Comparison of ENCODE assay signal across 12 cellular contexts in genomic region chr5:93586948-93587918, GRCh38. TPM values are rescaled to one million over a fixed set of nuclear protein-coding genes. Genes with fewer than 3 reads are reported as not detected.
DNase-seq lines count a peak whose midpoint lies in the region; ATAC-seq, FAIRE-seq and TF ChIP-seq lines count a peak whose summit lies in the region.
"Had no signal": no experiment of that assay in that cellular context is flagged by ENCODE, and none has a peak within 500 bp of the region (broad histone marks: within the 10 kb centered on the region; RNA-seq: fewer than 3 reads in every experiment).

No MANE protein-coding gene starts in this region.

- H3F3A ChIP-seq in SK-N-SH (replicated peaks; ENCODE audit: insufficient read depth), result peaks cover 21% of the 10 kb centered on the region

- H4K20me1 ChIP-seq in SK-N-SH (ENCODE audit: insufficient read depth), result no peaks in the 10 kb centered on the region; the same call in 1 of the 2 replicates
- peaks cover 43% of the 10 kb centered on the region for H4K20me1 ChIP-seq in astrocyte (ENCODE audit: insufficient read depth, low read length)

- H3K4me2 ChIP-seq in SK-N-SH, result peak overlapping the region; percentile 95
- peak overlapping the region; percentile 91 for H3K4me2 ChIP-seq in astrocyte (ENCODE audit: low read length)

- TF ChIP-seq RAD21 in SK-N-SH (IDR thresholded peaks at IDR 0.05; ENCODE audit: low read length), result no peak

- H3K79me2 ChIP-seq in SK-N-SH (ENCODE audit: insufficient read depth) (peaks cover 85% of the 10 kb centered on the region), astrocyte (ENCODE audit: insufficient read depth, low read length) (peaks cover 86% of the 10 kb centered on the region)

- H3K36me3 Mint-ChIP-seq in astrocyte (ENCODE audit: low read depth, unreplicated experiment), result peaks cover 11% of the 10 kb centered on the region

- POLR2A ChIA-PET in SK-N-SH (lab: Yijun Ruan, JAX), result interaction anchor here (0.8 to 2.1 kb wide), 3 partner anchors 14 to 33 kb away, joined by 3 to 7 read pairs (median 5); no protein-coding TSS in a partner anchor

- H3K4me1 ChIP-seq in SK-N-SH (ENCODE audit: control insufficient read depth in 1 of 2, insufficient read depth in 2 of 2, low read depth in 1 of 2, low read length in 1 of 2) (peaks cover 0 to 24% of the 10 kb centered on the region in 2 experiments; a peak in 3 of 4 replicates), astrocyte (ENCODE audit: insufficient read depth, low read length) (peaks cover 36% of the 10 kb centered on the region)

- H3K27ac Mint-ChIP-seq in astrocyte (ENCODE audit: unreplicated experiment), result no peak overlapping the region

- peaks cover 62% of the 10 kb centered on the region for H3K27me3 Mint-ChIP-seq in astrocyte (ENCODE audit: low read depth, unreplicated experiment)

- ATAC-seq in SK-N-SH treated with all-trans-retinoic acid at 6 μM for 48 hours, result no peak
- peak; percentile 67 for ATAC-seq in stimulated activated naive CD8-positive, alpha-beta T cell treated with anti-CD3 and anti-CD28 coated beads, Interleukin-15, Interleukin-2, amounts not matched to agents 100 U/mL and 50 U/mL, for 24 hours
- ATAC-seq in GM21737 (IDR thresholded peaks at IDR 0.05; ENCODE audit: unreplicated experiment), result no peak
- no peak for ATAC-seq in GM21423 (IDR thresholded peaks at IDR 0.05; ENCODE audit: unreplicated experiment)
- ATAC-seq: A549 had no signal

- CTCF ChIA-PET in SK-N-SH (lab: Yijun Ruan, JAX), result interaction anchor here (0.9 to 4.3 kb wide), 8 partner anchors 14 to 1263 kb away, joined by 3 to 32 read pairs (median 5); no protein-coding TSS in a partner anchor

- H3K36me3 ChIP-seq in SK-N-SH (replicated peaks in 1 of 2; ENCODE audit: control insufficient read depth in 1 of 2, insufficient read depth in 2 of 2, low read length in 1 of 2), result peaks cover 3 to 24% of the 10 kb centered on the region in 2 experiments
- H3K36me3 ChIP-seq in astrocyte (ENCODE audit: insufficient read depth, low read length), result peaks cover 12% of the 10 kb centered on the region

- no peak overlapping the region for H3K4me3 Mint-ChIP-seq in astrocyte (ENCODE audit: unreplicated experiment)

- no peaks in the 10 kb centered on the region for H3K9me3 ChIP-seq in SK-N-SH
- H3K9me3 ChIP-seq in astrocyte (ENCODE audit: insufficient read depth, low read depth, low read length), result no peaks in the 10 kb centered on the region
- H3K9me3 ChIP-seq: A549 had no signal

- TF ChIP-seq CTCF in SK-N-SH (IDR thresholded peaks at IDR 0.05) (no peak), astrocyte (IDR thresholded peaks at IDR 0.05; ENCODE audit: insufficient read depth, low read depth, low read length) (no peak)

- H2AFZ ChIP-seq in SK-N-SH (ENCODE audit: low read depth), result no peak overlapping the region
- H2AFZ ChIP-seq in astrocyte (ENCODE audit: low read depth, low read length), result no peak overlapping the region

- TF ChIP-seq EP300 in SK-N-SH (IDR thresholded peaks at IDR 0.05; ENCODE audit: borderline replicate concordance in 1 of 2, low read depth in 1 of 2, low read length in 1 of 2), result no peak

- peaks cover 10% of the 10 kb centered on the region for H3K4me1 Mint-ChIP-seq in astrocyte (ENCODE audit: low read depth, unreplicated experiment)

- H3K9ac ChIP-seq in SK-N-SH, result peak overlapping the region; percentile 76
- peak overlapping the region; percentile 97 for H3K9ac ChIP-seq in astrocyte (ENCODE audit: low read length)

- H3K27me3 ChIP-seq in SK-N-SH (ENCODE audit: insufficient read depth) (no peaks in the 10 kb centered on the region), astrocyte (ENCODE audit: insufficient read depth, low read length) (no peaks in the 10 kb centered on the region)

- 44% methylated on average over 28 of the region's 29 CpGs for WGBS in SK-N-SH (ENCODE audit: low lambda C conversion rate)

- peak overlapping the region; percentile 51 to 92 for H3K27ac ChIP-seq in SK-N-SH (ENCODE audit: low read depth in 2 of 2, low read length in 1 of 2)
- H3K27ac ChIP-seq in astrocyte (ENCODE audit: low read depth, low read length), result peak overlapping the region; percentile 75
- H3K27ac ChIP-seq: A549 had no signal

- no peak for FAIRE-seq in astrocyte (lab: Jason Lieb, UNC)
- FAIRE-seq: A549 had no signal

- peaks cover 12% of the 10 kb centered on the region for H3K9me3 Mint-ChIP-seq in astrocyte (ENCODE audit: unreplicated experiment)

- DNase-seq in SK-N-SH (peak; percentile 42), astrocyte (ENCODE audit: low read depth) (no peak), iris pigment epithelial cell (ENCODE audit: low read depth) (peak; percentile 87)
- no peak for DNase-seq in stimulated activated naive CD8-positive, alpha-beta T cell treated with anti-CD3 and anti-CD28 coated beads, Interleukin-15, Interleukin-2, amounts not matched to agents 100 U/mL and 50 U/mL, for 24 hours
- no peak for DNase-seq in activated CD8-positive, alpha-beta memory T cell treated with anti-CD3 and anti-CD28 coated beads for 24 hours
- DNase-seq: activated naive CD4-positive, alpha-beta T cell treated with Interleukin-2 at 50 U/mL for 16 hours; SHP77 treated with DMSO at 0.1 percent for 48 hours; stimulated activated CD4-positive, alpha-beta T cell treated with anti-CD3 and anti-CD28 coated beads, Interleukin-4, amount 100 ng/mL, for 24 hours had no signal

- no peaks in the 10 kb centered on the region for H3K9me2 ChIP-seq in SK-N-SH

- H3K4me3 ChIP-seq in SK-N-SH (ENCODE audit: low read depth in 2 of 2, low read length in 1 of 2), result peak overlapping the region; percentile 86 to 87
- H3K4me3 ChIP-seq in astrocyte (ENCODE audit: insufficient read depth, low read depth, low read length), result peak overlapping the region; percentile 93
- H3K4me3 ChIP-seq: A549 had no signal

TF ChIP-seq in SK-N-SH, 30 proteins besides CTCF, POLR2A, EP300 and RAD21 (continues in another document):
- TF ChIP-seq GABPA (IDR thresholded peaks at IDR 0.05; ENCODE audit: low read depth), result no peak
- no peak for TF ChIP-seq ELF1 (IDR thresholded peaks at IDR 0.05)
- TF ChIP-seq MAX (IDR thresholded peaks at IDR 0.05; ENCODE audit: low read depth), result no peak
- no peak for TF ChIP-seq TCF12 (IDR thresholded peaks at IDR 0.05)
- TF ChIP-seq EZH2phosphoT487 (IDR thresholded peaks at IDR 0.05; ENCODE audit: borderline replicate concordance, low read depth), result no peak
- TF ChIP-seq FOXJ3 (CRISPR knock-in tag; IDR thresholded peaks at IDR 0.05), result no peak
- TF ChIP-seq MXI1 (IDR thresholded peaks at IDR 0.05; ENCODE audit: low read depth, low read length), result no peak
- no peak for TF ChIP-seq YY1 (IDR thresholded peaks at IDR 0.05; ENCODE audit: low read depth)
- TF ChIP-seq NFIC (IDR thresholded peaks at IDR 0.05; ENCODE audit: borderline replicate concordance), result no peak
- TF ChIP-seq USF1 (IDR thresholded peaks at IDR 0.05; ENCODE audit: borderline replicate concordance, low read depth), result no peak
- no peak for TF ChIP-seq TAF1 (IDR thresholded peaks at IDR 0.05; ENCODE audit: borderline replicate concordance, low read depth, low read length)
- no peak for TF ChIP-seq RCOR1 (IDR thresholded peaks at IDR 0.05; ENCODE audit: low read length)
- TF ChIP-seq TEAD4 (IDR thresholded peaks at IDR 0.05; ENCODE audit: borderline replicate concordance, insufficient read depth), result no peak

TF ChIP-seq in SK-N-SH treated with all-trans-retinoic acid at 6 μM for 48 hours, 23 proteins besides CTCF, POLR2A, EP300 and RAD21 (continues in another document):
- no peak for TF ChIP-seq ZC3H10 (CRISPR knock-in tag; IDR thresholded peaks at IDR 0.05)
- no peak for TF ChIP-seq OSR1 (CRISPR knock-in tag; IDR thresholded peaks at IDR 0.05)
- TF ChIP-seq ESRRG (CRISPR knock-in tag; IDR thresholded peaks at IDR 0.05), result no peak
- TF ChIP-seq TOX (CRISPR knock-in tag; IDR thresholded peaks at IDR 0.05; ENCODE audit: borderline replicate concordance), result no peak
- TF ChIP-seq PPARA (CRISPR knock-in tag; IDR thresholded peaks at IDR 0.05; ENCODE audit: borderline replicate concordance), result no peak
- TF ChIP-seq, protein P1, sequence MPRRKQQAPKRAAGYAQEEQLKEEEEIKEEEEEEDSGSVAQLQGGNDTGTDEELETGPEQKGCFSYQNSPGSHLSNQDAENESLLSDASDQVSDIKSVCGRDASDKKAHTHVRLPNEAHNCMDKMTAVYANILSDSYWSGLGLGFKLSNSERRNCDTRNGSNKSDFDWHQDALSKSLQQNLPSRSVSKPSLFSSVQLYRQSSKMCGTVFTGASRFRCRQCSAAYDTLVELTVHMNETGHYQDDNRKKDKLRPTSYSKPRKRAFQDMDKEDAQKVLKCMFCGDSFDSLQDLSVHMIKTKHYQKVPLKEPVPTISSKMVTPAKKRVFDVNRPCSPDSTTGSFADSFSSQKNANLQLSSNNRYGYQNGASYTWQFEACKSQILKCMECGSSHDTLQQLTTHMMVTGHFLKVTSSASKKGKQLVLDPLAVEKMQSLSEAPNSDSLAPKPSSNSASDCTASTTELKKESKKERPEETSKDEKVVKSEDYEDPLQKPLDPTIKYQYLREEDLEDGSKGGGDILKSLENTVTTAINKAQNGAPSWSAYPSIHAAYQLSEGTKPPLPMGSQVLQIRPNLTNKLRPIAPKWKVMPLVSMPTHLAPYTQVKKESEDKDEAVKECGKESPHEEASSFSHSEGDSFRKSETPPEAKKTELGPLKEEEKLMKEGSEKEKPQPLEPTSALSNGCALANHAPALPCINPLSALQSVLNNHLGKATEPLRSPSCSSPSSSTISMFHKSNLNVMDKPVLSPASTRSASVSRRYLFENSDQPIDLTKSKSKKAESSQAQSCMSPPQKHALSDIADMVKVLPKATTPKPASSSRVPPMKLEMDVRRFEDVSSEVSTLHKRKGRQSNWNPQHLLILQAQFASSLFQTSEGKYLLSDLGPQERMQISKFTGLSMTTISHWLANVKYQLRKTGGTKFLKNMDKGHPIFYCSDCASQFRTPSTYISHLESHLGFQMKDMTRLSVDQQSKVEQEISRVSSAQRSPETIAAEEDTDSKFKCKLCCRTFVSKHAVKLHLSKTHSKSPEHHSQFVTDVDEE (CRISPR knock-in tag; IDR thresholded peaks at IDR 0.05), result no peak
- no peak for TF ChIP-seq ZFP3 (CRISPR knock-in tag; IDR thresholded peaks at IDR 0.05)

RNA-seq across cellular contexts. Expression of gene NR2F1, which starts 4.2 kb away (rescaled TPM):
- polyA plus RNA-seq in SK-N-SH (2012; rRNA removed), result 40.0 and 47.1 TPM in 2 replicates
- 24.5 and 41.7 TPM in 2 replicates for polyA plus RNA-seq in SK-N-SH (2012; cell fraction: cytosol; rRNA removed)
- 82.7 and 105 TPM in 2 replicates for polyA plus RNA-seq in SK-N-SH (2012; cell fraction: nucleus; rRNA removed)
- total RNA-seq in astrocyte, result 4.3 and 5.1 TPM in 2 replicates

RNA-seq across cellular contexts. Expression of gene NR2F1-AS1, which starts 6.2 kb away (rescaled TPM):
- polyA plus RNA-seq in SK-N-SH (2012; rRNA removed), result 7.4 and 8.3 TPM in 2 replicates
- polyA plus RNA-seq in SK-N-SH (2012; cell fraction: cytosol; rRNA removed), result 9.3 and 13.1 TPM in 2 replicates
- 12.3 TPM in 2 replicates for polyA plus RNA-seq in SK-N-SH (2012; cell fraction: nucleus; rRNA removed)
- 6.9 and 7.3 TPM in 2 replicates for total RNA-seq in astrocyte

Comparison
In these comparisons a context has a peak if more than half of its experiments do, and no peak if none do; other contexts are left out.
1. DNase-seq: peak in SK-N-SH (single experiment) and iris pigment epithelial cell (single experiment); none in astrocyte (single experiment), stimulated activated naive CD8-positive, alpha-beta T cell treated with anti-CD3 and anti-CD28 coated beads, Interleukin-15, Interleukin-2, amounts not matched to agents 100 U/mL and 50 U/mL, for 24 hours (single experiment) and activated CD8-positive, alpha-beta memory T cell treated with anti-CD3 and anti-CD28 coated beads for 24 hours (single experiment).